ENCODE assay signal across 1 cellular context in the genomic region with DNA sequence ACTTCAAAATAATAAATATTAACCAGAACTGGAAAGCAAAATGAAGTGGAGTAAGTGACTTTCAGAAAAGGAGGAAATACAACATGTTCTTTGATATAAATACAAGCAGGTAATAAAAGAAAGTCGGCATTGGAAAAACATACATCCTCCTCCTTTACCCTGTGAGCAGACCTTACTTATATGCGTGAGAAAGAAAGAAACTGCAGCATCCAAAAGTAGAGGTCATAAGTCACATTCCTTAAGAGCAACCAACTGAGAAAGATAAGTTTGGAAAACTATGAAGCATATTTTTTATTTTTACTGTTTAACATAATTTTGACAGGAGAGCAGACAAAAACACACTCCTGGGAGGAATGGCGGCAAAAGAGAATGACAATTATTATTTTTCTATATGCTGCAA.
TF ChIP-seq lines count a peak whose summit lies in the region.

No MANE protein-coding gene starts in this region.

TF ChIP-seq in endothelial cell of umbilical vein, 7 proteins besides CTCF, POLR2A, EP300 and RAD21:
- no peak for TF ChIP-seq JUN (IDR thresholded peaks at IDR 0.05; ENCODE audit: borderline replicate concordance, insufficient read depth, insufficient read length, low read depth)
- TF ChIP-seq POLR2AphosphoS5 (IDR thresholded peaks at IDR 0.05; ENCODE audit: insufficient read depth, low read depth, low read length) = no peak
- TF ChIP-seq GATA2 (IDR thresholded peaks at IDR 0.05; ENCODE audit: insufficient read depth, insufficient read length, low read depth, low read length) = no peak
- TF ChIP-seq MYC (IDR thresholded peaks at IDR 0.05; ENCODE audit: low read depth, low read length) = no peak
- TF ChIP-seq EZH2 (IDR thresholded peaks at IDR 0.05; ENCODE audit: borderline replicate concordance, low read depth, low read length, severe bottlenecking) = no peak
- TF ChIP-seq FOS (IDR thresholded peaks at IDR 0.05; ENCODE audit: borderline replicate concordance, insufficient read depth, low read length) = no peak
- TF ChIP-seq, protein P1, sequence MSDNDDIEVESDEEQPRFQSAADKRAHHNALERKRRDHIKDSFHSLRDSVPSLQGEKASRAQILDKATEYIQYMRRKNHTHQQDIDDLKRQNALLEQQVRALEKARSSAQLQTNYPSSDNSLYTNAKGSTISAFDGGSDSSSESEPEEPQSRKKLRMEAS (IDR thresholded peaks at IDR 0.05; ENCODE audit: insufficient read depth, insufficient read length) = no peak
